In the genomic region with DNA sequence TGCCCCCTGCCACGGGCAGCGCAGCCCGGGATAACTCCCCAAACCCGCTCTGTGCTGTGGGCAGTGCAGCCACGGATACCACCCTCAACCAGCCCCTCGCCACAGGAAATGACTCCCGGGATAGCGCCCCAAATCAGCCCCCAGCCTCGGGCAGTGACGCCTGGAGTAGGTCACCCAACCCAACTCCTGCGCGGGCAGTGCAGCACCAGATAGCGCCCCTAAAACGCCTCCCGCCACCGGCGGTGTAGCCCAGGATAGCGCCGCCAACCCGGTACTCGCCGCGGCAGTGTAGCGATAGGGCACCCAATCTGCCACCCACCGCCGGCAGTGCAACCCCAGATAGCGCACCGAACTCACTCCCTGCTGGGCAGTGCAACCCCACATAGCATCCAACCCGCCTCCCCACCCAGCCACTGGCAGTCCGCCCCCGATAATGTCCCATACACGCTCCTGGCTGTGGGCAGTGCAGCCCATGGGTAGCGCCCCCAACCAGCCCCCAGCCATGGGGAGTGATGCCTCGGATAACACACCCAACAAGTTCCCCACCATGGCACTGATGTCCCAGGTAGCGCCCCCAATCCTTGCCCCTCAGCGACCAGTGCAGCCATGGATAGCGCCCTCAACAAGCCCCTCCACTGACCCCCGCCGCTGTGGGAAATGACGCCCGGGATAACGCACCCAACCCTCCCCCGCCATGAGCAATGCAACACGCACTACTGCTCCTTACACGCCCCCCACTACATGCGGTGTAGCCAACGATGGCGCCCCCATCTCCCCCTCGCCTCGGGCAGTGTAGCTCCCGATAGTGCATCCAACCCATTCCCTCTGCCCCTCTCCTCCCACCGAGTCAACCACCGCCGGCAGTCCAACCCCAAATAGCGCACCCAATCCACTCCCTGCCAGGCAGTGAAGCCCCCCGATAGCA, we compare ENCODE assay signal across 2 cellular contexts.
TF ChIP-seq lines count a peak whose summit lies in the region.

No MANE protein-coding gene starts in this region.

TF ChIP-seq in liver, 16 proteins besides CTCF, POLR2A, EP300 and RAD21:
- no peak for TF ChIP-seq FOXA1 (IDR thresholded peaks at IDR 0.05)
- no peak for TF ChIP-seq RXRA (IDR thresholded peaks at IDR 0.05)
- no peak for TF ChIP-seq MAX (IDR thresholded peaks at IDR 0.05)
- TF ChIP-seq REST (IDR thresholded peaks at IDR 0.05), result no peak
- no peak for TF ChIP-seq EGR1 (IDR thresholded peaks at IDR 0.05; ENCODE audit: low read depth in 2 of 2)
- TF ChIP-seq TAF1 (conservative IDR thresholded peaks at IDR 0.05), result no peak
- TF ChIP-seq ZBTB33 (IDR thresholded peaks at IDR 0.05), result no peak
- no peak for TF ChIP-seq HNF4A (conservative IDR thresholded peaks at IDR 0.05)
- no peak for TF ChIP-seq JUND (IDR thresholded peaks at IDR 0.05)
- TF ChIP-seq SP1 (IDR thresholded peaks at IDR 0.05), result no peak
- TF ChIP-seq HNF4G (IDR thresholded peaks at IDR 0.05), result no peak
- no peak for TF ChIP-seq GABPA (IDR thresholded peaks at IDR 0.05 in 1 of 2, conservative IDR thresholded peaks at IDR 0.05 in 1 of 2)
- TF ChIP-seq FOXA2 (IDR thresholded peaks at IDR 0.05), result no peak
- no peak for TF ChIP-seq NR2F2 (IDR thresholded peaks at IDR 0.05)

TF ChIP-seq in HepG2, 621 proteins besides CTCF, POLR2A, EP300 and RAD21:
- TF ChIP-seq ZNF101 (CRISPR knock-in tag; IDR thresholded peaks at IDR 0.05; ENCODE audit: borderline replicate concordance, low read depth) (no peak), MTA1 (CRISPR knock-in tag; IDR thresholded peaks at IDR 0.05; ENCODE audit: borderline replicate concordance) (no peak), ZNF670 (CRISPR knock-in tag; IDR thresholded peaks at IDR 0.05; ENCODE audit: borderline replicate concordance) (no peak), TSC22D2 (CRISPR knock-in tag; IDR thresholded peaks at IDR 0.05; ENCODE audit: borderline replicate concordance) (no peak), ZNF724P (CRISPR knock-in tag; IDR thresholded peaks at IDR 0.05; ENCODE audit: borderline replicate concordance) (no peak), THRA (CRISPR knock-in tag; IDR thresholded peaks at IDR 0.05; ENCODE audit: borderline replicate concordance) (no peak), ESRRA (CRISPR knock-in tag; IDR thresholded peaks at IDR 0.05; ENCODE audit: low read depth) (no peak), SKIL (CRISPR knock-in tag; IDR thresholded peaks at IDR 0.05; ENCODE audit: borderline replicate concordance) (no peak), PCBP2 (optimal IDR thresholded peaks at IDR 0.05; ENCODE audit: low read depth, low read length, poor library complexity, severe bottlenecking) (no peak), KDM5B (CRISPR knock-in tag; IDR thresholded peaks at IDR 0.05; ENCODE audit: borderline replicate concordance) (no peak)
- TF ChIP-seq, protein P1, sequence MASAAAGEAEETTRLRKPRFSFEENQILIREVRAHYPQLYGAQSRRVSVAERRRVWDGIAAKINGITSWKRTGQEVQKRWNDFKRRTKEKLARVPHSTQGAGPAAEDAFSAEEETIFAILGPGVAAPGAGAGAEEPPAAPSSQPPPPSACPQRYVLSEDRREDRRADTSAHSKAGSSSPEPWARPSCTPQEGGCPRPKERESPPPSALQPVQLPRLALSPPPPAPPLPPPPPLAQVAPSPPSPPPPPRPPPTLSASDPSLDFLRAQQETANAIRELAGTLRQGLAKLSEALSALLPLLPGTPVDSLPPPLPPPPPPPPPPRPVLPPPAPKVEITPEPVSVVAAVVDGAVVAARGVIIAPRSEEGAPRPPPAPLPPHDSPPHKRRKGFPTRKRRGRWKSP (CRISPR knock-in tag; IDR thresholded peaks at IDR 0.05), result no peak
- TF ChIP-seq, protein P2, sequence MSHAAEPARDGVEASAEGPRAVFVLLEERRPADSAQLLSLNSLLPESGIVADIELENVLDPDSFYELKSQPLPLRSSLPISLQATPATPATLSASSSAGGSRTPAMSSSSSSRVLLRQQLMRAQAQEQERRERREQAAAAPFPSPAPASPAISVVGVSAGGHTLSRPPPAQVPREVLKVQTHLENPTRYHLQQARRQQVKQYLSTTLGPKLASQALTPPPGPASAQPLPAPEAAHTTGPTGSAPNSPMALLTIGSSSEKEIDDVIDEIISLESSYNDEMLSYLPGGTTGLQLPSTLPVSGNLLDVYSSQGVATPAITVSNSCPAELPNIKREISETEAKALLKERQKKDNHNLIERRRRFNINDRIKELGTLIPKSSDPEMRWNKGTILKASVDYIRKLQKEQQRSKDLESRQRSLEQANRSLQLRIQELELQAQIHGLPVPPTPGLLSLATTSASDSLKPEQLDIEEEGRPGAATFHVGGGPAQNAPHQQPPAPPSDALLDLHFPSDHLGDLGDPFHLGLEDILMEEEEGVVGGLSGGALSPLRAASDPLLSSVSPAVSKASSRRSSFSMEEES (CRISPR knock-in tag; IDR thresholded peaks at IDR 0.05), result no peak
TF ChIP-seq in HepG2: peak in this region for 0.
